1 cellular context compared by ENCODE assay signal in the genomic region with DNA sequence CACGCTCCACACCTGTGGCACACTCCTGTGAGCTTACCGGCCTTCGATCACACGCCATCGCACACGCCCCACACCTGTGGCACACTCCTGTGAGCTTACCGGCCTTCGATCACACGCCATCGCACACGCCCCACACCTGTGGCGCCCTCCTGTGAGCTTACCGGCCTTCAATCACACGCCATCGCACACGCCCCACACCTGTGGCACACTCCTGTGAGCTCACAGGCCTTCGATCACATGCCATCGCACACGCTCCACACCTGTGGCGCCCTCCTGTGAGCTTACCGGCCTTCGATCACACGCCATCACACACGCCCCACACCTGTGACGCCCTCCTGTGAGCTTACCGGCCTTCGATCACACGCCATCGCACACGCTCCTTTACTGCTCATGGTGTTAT. TPM values are rescaled to one million over a fixed set of nuclear protein-coding genes. Genes with fewer than 3 reads are reported as not detected.
"Had no signal": no experiment of that assay in that cellular context is flagged by ENCODE, and none has a peak within 500 bp of the region (broad histone marks: within the 10 kb centered on the region; RNA-seq: fewer than 3 reads in every experiment).

No MANE protein-coding gene starts in this region.

RNA-seq across cellular contexts. Expression of a gene that starts 26.3 kb away (rescaled TPM):
- polyA plus RNA-seq: immature natural killer cell had no signal
